In the genomic region with DNA sequence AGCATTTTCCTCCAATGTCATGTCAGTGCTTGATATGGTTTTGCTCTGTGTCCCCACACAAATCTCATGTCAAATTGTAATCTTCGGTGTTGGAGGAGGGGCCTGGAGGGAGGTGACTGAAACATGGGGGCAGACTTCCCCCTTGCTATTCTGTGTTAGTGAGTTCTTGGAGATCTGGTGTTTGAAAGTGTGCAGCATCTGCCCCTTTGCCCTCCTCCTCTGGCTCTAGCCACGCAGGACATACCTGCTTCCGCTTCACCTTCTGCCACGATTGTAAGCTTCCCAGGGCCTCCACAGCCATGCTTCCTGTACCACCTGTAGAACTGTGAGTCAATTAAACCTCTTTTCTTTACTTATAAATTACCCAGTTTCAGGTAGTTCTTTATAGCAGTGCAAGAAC, we compare ENCODE assay signal across 24 cellular contexts.
"Had no signal": no experiment of that assay in that cellular context is flagged by ENCODE, and none has a peak within 500 bp of the region (broad histone marks: within the 10 kb centered on the region; RNA-seq: fewer than 3 reads in every experiment).

No MANE protein-coding gene starts in this region.

- H3K27me3 Mint-ChIP-seq: activated CD4-positive, alpha-beta T cell treated with anti-CD3 and anti-CD28 coated beads for 36 hours; activated naive CD8-positive, alpha-beta T cell treated with anti-CD3 and anti-CD28 coated beads, Interleukin-2, amount 50 U/mL, for 24 hours had no signal

- H3K9ac ChIP-seq: SK-N-SH had no signal

- H3K4me1 ChIP-seq: ascending aorta, body of pancreas, Peyer's patch, SJCRH30 had no signal

- H3K27ac Mint-ChIP-seq: activated CD4-positive, alpha-beta T cell treated with anti-CD3 and anti-CD28 coated beads for 36 hours; activated naive CD4-positive, alpha-beta T cell treated with anti-CD3 and anti-CD28 coated beads for 36 hours; activated naive CD8-positive, alpha-beta T cell treated with anti-CD3 and anti-CD28 coated beads, Interleukin-2, amount 50 U/mL, for 24 hours had no signal

- H3K9me3 ChIP-seq: ascending aorta, body of pancreas, Peyer's patch, SJCRH30, SK-N-SH had no signal

- H3K4me3 ChIP-seq: ascending aorta, body of pancreas, Peyer's patch, SJCRH30 had no signal

- H3K4me1 Mint-ChIP-seq: activated CD4-positive, alpha-beta T cell treated with anti-CD3 and anti-CD28 coated beads for 36 hours; activated naive CD8-positive, alpha-beta T cell treated with anti-CD3 and anti-CD28 coated beads, Interleukin-2, amount 50 U/mL, for 24 hours had no signal

- ATAC-seq: activated CD4-positive, alpha-beta T cell treated with anti-CD3 and anti-CD28 coated beads for 36 hours; activated naive CD8-positive, alpha-beta T cell treated with anti-CD3 and anti-CD28 coated beads, Interleukin-2, amount 50 U/mL, for 24 hours; body of pancreas had no signal

- H3K27ac ChIP-seq: ascending aorta, body of pancreas, Peyer's patch, RWPE1, SJCRH30, VCaP had no signal

- H3K4me2 ChIP-seq: SK-N-SH had no signal

- H3K9me3 Mint-ChIP-seq: activated naive CD4-positive, alpha-beta T cell treated with anti-CD3 and anti-CD28 coated beads for 36 hours; activated naive CD8-positive, alpha-beta T cell treated with anti-CD3 and anti-CD28 coated beads, Interleukin-2, amount 50 U/mL, for 24 hours had no signal

- H3K4me3 Mint-ChIP-seq: activated CD4-positive, alpha-beta T cell treated with anti-CD3 and anti-CD28 coated beads for 36 hours; activated naive CD4-positive, alpha-beta T cell treated with anti-CD3 and anti-CD28 coated beads for 36 hours; activated naive CD8-positive, alpha-beta T cell treated with anti-CD3 and anti-CD28 coated beads, Interleukin-2, amount 50 U/mL, for 24 hours had no signal

- H3K27me3 ChIP-seq: ascending aorta, body of pancreas, Peyer's patch, SJCRH30 had no signal

- DNase-seq: activated CD4-positive, alpha-beta T cell treated with anti-CD3 and anti-CD28 coated beads for 36 hours; activated CD4-positive, alpha-beta T cell treated with anti-CD3 and anti-CD28 coated beads, Interleukin-2, amount 50 U/mL, for 4 hours; activated CD8-positive, alpha-beta memory T cell treated with anti-CD3 and anti-CD28 coated beads for 24 hours; activated gamma-delta T cell; activated naive CD4-positive, alpha-beta T cell treated with anti-CD3 and anti-CD28 coated beads for 36 hours; activated naive CD8-positive, alpha-beta T cell treated with anti-CD3 and anti-CD28 coated beads, Interleukin-2, amount 50 U/mL, for 24 hours; amniotic stem cell; body of pancreas; central memory CD4-positive, alpha-beta T cell; Karpas-422; MM.1S; NCI-H1105 treated with DMSO at 0.1 percent for 48 hours; NCI-H1436 treated with DMSO at 0.1 percent for 48 hours; NCI-H187; NCI-H2081; NCI-H524; Peyer's patch; Right ventricle myocardium superior; SJCRH30; SK-N-SH; T-helper 1 cell had no signal
